9 cellular contexts compared by ENCODE assay signal in genomic region chr19:45130888-45131615, GRCh38. TPM values are rescaled to one million over a fixed set of nuclear protein-coding genes. Genes with fewer than 3 reads are reported as not detected.
A peak's percentile ranks its signal among the peaks of the same experiment; 100 is the strongest.
DNase-seq lines count a peak whose midpoint lies in the region; ATAC-seq and TF ChIP-seq lines count a peak whose summit lies in the region.
"Had no signal": no experiment of that assay in that cellular context is flagged by ENCODE, and none has a peak within 500 bp of the region (broad histone marks: within the 10 kb centered on the region; RNA-seq: fewer than 3 reads in every experiment).

No MANE protein-coding gene starts in this region.

- H3K9me3 ChIP-seq in spleen (no peaks in the 10 kb centered on the region), aorta (ENCODE audit: control insufficient read depth, low read length) (no peaks in the 10 kb centered on the region)

- no peak overlapping the region for H3K27ac ChIP-seq in spleen
- no peak overlapping the region for H3K27ac ChIP-seq in aorta (ENCODE audit: low read depth in 1 of 2, low read length in 2 of 2)

- peaks cover 2 to 47% (median 22%) of the 10 kb centered on the region in 6 donors for H3K4me1 ChIP-seq in spleen
- H3K4me1 ChIP-seq in aorta (ENCODE audit: control insufficient read depth in 1 of 2, insufficient read depth in 2 of 2, low read length in 2 of 2), result no peaks in the 10 kb centered on the region

- TF ChIP-seq CTCF in GM20000 (IDR thresholded peaks at IDR 0.05; ENCODE audit: extremely low read depth, missing control alignments), result peak; percentile 7
- peak; percentile 52 for TF ChIP-seq CTCF in epithelial cell of proximal tubule (conservative IDR thresholded peaks at IDR 0.05; ENCODE audit: low read depth, low read length)
- peak in 3 of 11 experiments; percentile 19 to 22 (median 21) for TF ChIP-seq CTCF in spleen (IDR thresholded peaks at IDR 0.05 in 8 of 11, conservative IDR thresholded peaks at IDR 0.05 in 3 of 11)

- 54 to 75% (median 71%) methylated on average over 9 to 13 of the region's 13 CpGs for WGBS in spleen, 5 donors
- 61 to 62% methylated on average over 13 of the region's 13 CpGs for WGBS in aorta, 2 donors

- intact Hi-C loops in spleen (cut with DNase I; ENCODE audit: low total_unique reads) (no loop called here), aorta (cut with DNase I) (no loop called here)

- DNase-seq in A172 (ENCODE audit: low spot score), result peak; percentile 21
- DNase-seq in GM20000 (ENCODE audit: low spot score), result no peak
- DNase-seq in NCI-H526 treated with DMSO at 0.1 percent for 48 hours (lab: John Stamatoyannopoulos, UW), result peak; percentile 67
- no peak for DNase-seq in epithelial cell of proximal tubule (ENCODE audit: low read depth)
- DNase-seq in spleen, result no peak
- DNase-seq in aorta, result no peak

- ATAC-seq in aorta (ENCODE audit: low FRiP score) (no peak), HG03354 (IDR thresholded peaks at IDR 0.05; ENCODE audit: poor library complexity, severe bottlenecking, unreplicated experiment) (no peak), GM18870 (IDR thresholded peaks at IDR 0.05; ENCODE audit: unreplicated experiment) (no peak)
- ATAC-seq: naive thymus-derived CD8-positive, alpha-beta T cell had no signal

- H3K36me3 ChIP-seq in spleen (peaks cover 0 to 9% (median 0%) of the 10 kb centered on the region in 6 donors), aorta (ENCODE audit: control insufficient read depth in 1 of 2, insufficient read depth in 2 of 2, low read length in 1 of 2) (no peaks in the 10 kb centered on the region)

- no peak for TF ChIP-seq POLR2A in spleen (IDR thresholded peaks at IDR 0.05)

- H3K4me3 ChIP-seq in epithelial cell of proximal tubule (ENCODE audit: low read depth, low read length) (no peak overlapping the region), spleen (no peak overlapping the region), aorta (ENCODE audit: low read length in 2 of 2) (no peak overlapping the region)

- H3K27me3 ChIP-seq in spleen (replicated peaks in 1 of 7) (no peaks in the 10 kb centered on the region), aorta (ENCODE audit: control insufficient read depth in 1 of 2, insufficient read depth in 2 of 2, low read length in 1 of 2) (no peaks in the 10 kb centered on the region)

RNA-seq across cellular contexts. Expression of gene NKPD1, which starts 29.7 kb away (rescaled TPM):
- not detected in 2 replicates for total RNA-seq in A172 (2014; rRNA removed; shearing (Covaris generic))
- total RNA-seq in epithelial cell of proximal tubule, result 0.29 TPM in 1 of 2 replicates, not detected in the other
- under 1 TPM in 6 of 7 donors, not detected in 1; 0.20 to 0.77 (median 0.23) TPM for total RNA-seq in spleen
- under 1 TPM; 0.17 to 0.21 (median 0.19) TPM for polyA plus RNA-seq in spleen
- not detected for total RNA-seq in aorta
- under 1 TPM in 1 of 2 donors, not detected in 1; 0.05 TPM for polyA plus RNA-seq in aorta

RNA-seq across cellular contexts. Expression of gene PPP1R37, which starts 38.1 kb away (rescaled TPM):
- 25.1 and 28.0 TPM in 2 replicates for total RNA-seq in A172 (2014; rRNA removed; shearing (Covaris generic))
- total RNA-seq in epithelial cell of proximal tubule (42.5 and 64.0 TPM in 2 replicates), spleen (10 to 100 TPM; 16.2 to 27.1 (median 19.6) TPM), aorta (10 to 100 TPM; 12.1 to 22.7 TPM)
- polyA plus RNA-seq in spleen (10 to 100 TPM; 14.3 to 36.7 (median 20.3) TPM), aorta (10 to 100 TPM in 1 of 2 donors, 1 to 10 TPM in 1; 7.1 to 16.8 TPM)

RNA-seq across cellular contexts. Expression of gene TRAPPC6A, which starts 47.0 kb away (rescaled TPM):
- total RNA-seq in A172 (2014; rRNA removed; shearing (Covaris generic)), result 6.9 TPM in 2 replicates
- total RNA-seq in epithelial cell of proximal tubule, result 9.5 and 16.5 TPM in 2 replicates
- total RNA-seq in spleen, result 10 to 100 TPM; 25.9 to 46.6 (median 36.3) TPM
- polyA plus RNA-seq in spleen, result 100 to 1,000 TPM in 2 of 3 donors, 10 to 100 TPM in 1; 66.4 to 109 (median 105) TPM
- total RNA-seq in aorta, result 10 to 100 TPM in 1 of 2 donors, 1 to 10 TPM in 1; 9.5 to 13.6 TPM
- polyA plus RNA-seq in aorta, result 10 to 100 TPM; 16.5 to 17.0 TPM

RNA-seq across cellular contexts. Expression of gene BLOC1S3, which starts 47.5 kb away (rescaled TPM):
- total RNA-seq in A172 (2014; rRNA removed; shearing (Covaris generic)), result 0.19 and 4.7 TPM in 2 replicates
- total RNA-seq in epithelial cell of proximal tubule (5.4 and 11.5 TPM in 2 replicates), spleen (10 to 100 TPM; 14.7 to 31.7 (median 17.9) TPM), aorta (10 to 100 TPM in 1 of 2 donors, 1 to 10 TPM in 1; 7.5 to 12.2 TPM)
- polyA plus RNA-seq in spleen (1 to 10 TPM; 5.0 to 7.4 (median 7.4) TPM), aorta (1 to 10 TPM; 2.9 to 5.3 TPM)

RNA-seq across cellular contexts. Expression of gene GEMIN7, which starts 52.0 kb away (rescaled TPM):
- total RNA-seq in A172 (2014; rRNA removed; shearing (Covaris generic)), result 17.1 and 29.6 TPM in 2 replicates
- total RNA-seq in epithelial cell of proximal tubule (38.2 and 58.2 TPM in 2 replicates), spleen (10 to 100 TPM; 19.6 to 33.4 (median 23.1) TPM), aorta (10 to 100 TPM in 1 of 2 donors, 1 to 10 TPM in 1; 8.0 to 12.3 TPM)
- polyA plus RNA-seq in spleen (10 to 100 TPM; 43.6 to 51.1 (median 49.7) TPM), aorta (10 to 100 TPM in 1 of 2 donors, 1 to 10 TPM in 1; 6.4 to 13.5 TPM)

Comparison
In these comparisons a context has a peak if more than half of its experiments do, and no peak if none do; other contexts are left out.
1. DNase-seq: peak in A172 (single experiment) and NCI-H526 treated with DMSO at 0.1 percent for 48 hours (single experiment); none in GM20000 (single experiment), epithelial cell of proximal tubule (single experiment), spleen (single experiment) and aorta (0 of 2).